ENCODE assay signal across 17 cellular contexts in genomic region chr1:20658166-20658915, GRCh38. TPM values are rescaled to one million over a fixed set of nuclear protein-coding genes. Genes with fewer than 3 reads are reported as not detected.
A peak's percentile ranks its signal among the peaks of the same experiment; 100 is the strongest.
DNase-seq lines count a peak whose midpoint lies in the region; ATAC-seq and TF ChIP-seq lines count a peak whose summit lies in the region.
"Had no signal": no experiment of that assay in that cellular context is flagged by ENCODE, and none has a peak within 500 bp of the region (broad histone marks: within the 10 kb centered on the region; RNA-seq: fewer than 3 reads in every experiment).

No MANE protein-coding gene starts in this region.

- no peaks in the 10 kb centered on the region for H3K27me3 ChIP-seq in heart left ventricle
- H3K27me3 ChIP-seq in OCI-LY1 (ENCODE audit: insufficient read depth, low read length), result no peaks in the 10 kb centered on the region
- H3K27me3 ChIP-seq in adrenal gland, result no peaks in the 10 kb centered on the region
- H3K27me3 ChIP-seq in gastrocnemius medialis, result no peaks in the 10 kb centered on the region
- no peaks in the 10 kb centered on the region for H3K27me3 ChIP-seq in effector memory CD4-positive, alpha-beta T cell (replicated peaks; ENCODE audit: control insufficient read depth, insufficient read depth, low read length, poor library complexity, severe bottlenecking)
- H3K27me3 ChIP-seq: esophagus muscularis mucosa had no signal

- no peaks in the 10 kb centered on the region for H3F3A ChIP-seq in OCI-LY1 (ENCODE audit: insufficient read depth, low read length)

- TF ChIP-seq POLR2A in heart left ventricle (IDR thresholded peaks at IDR 0.05) (no peak), adrenal gland (IDR thresholded peaks at IDR 0.05) (no peak), gastrocnemius medialis (IDR thresholded peaks at IDR 0.05) (no peak)

- TF ChIP-seq CTCF in heart left ventricle (IDR thresholded peaks at IDR 0.05), result no peak
- TF ChIP-seq CTCF in OCI-LY1 (IDR thresholded peaks at IDR 0.05; ENCODE audit: low read length), result no peak
- TF ChIP-seq CTCF in adrenal gland (IDR thresholded peaks at IDR 0.05), result no peak
- TF ChIP-seq CTCF in gastrocnemius medialis (IDR thresholded peaks at IDR 0.05 in 4 of 5, conservative IDR thresholded peaks at IDR 0.05 in 1 of 5), result no peak

- H3K9ac ChIP-seq in OCI-LY1 (ENCODE audit: low read length), result no peak overlapping the region

- no peak overlapping the region for H2AFZ ChIP-seq in OCI-LY1 (ENCODE audit: low read length)

- H3K79me2 ChIP-seq in OCI-LY1 (ENCODE audit: insufficient read depth, low read length), result peaks cover 31% of the 10 kb centered on the region

- no peaks in the 10 kb centered on the region for H4K20me1 ChIP-seq in OCI-LY1 (ENCODE audit: insufficient read depth, low read length)

- intact Hi-C loops in heart left ventricle (cut with DNase I), result no loop called here
- intact Hi-C loops in Right ventricle myocardium inferior (cut with DNase I), result no loop called here
- intact Hi-C loops in adrenal gland (cut with DNase I), result no loop called here
- intact Hi-C loops in gastrocnemius medialis (cut with DNase I; ENCODE audit: low total_unique reads), result no loop called here

- H3K9me2 ChIP-seq in OCI-LY1 (ENCODE audit: low read depth, low read length), result no peaks in the 10 kb centered on the region

- in situ Hi-C loops in gastrocnemius medialis (cut with MboI; ENCODE audit: low sequenced_read_pairs in 4 of 4), result no loop called here

- DNase-seq in heart left ventricle (peak in 1 of 5 donors; percentile 26), Right ventricle myocardium inferior (ENCODE audit: missing footprints) (no peak), adrenal gland (no peak), gastrocnemius medialis (no peak), NCI-H82 (lab: John Stamatoyannopoulos, UW) (no peak), ureter (ENCODE audit: low spot score) (no peak)
- no peak for DNase-seq in effector memory CD4-positive, alpha-beta T cell
- DNase-seq: anterior cingulate cortex; Calu3; cerebellar nuclear complex; NCI-H1694; SIG-M5; stimulated activated CD4-positive, alpha-beta T cell treated with anti-CD3 and anti-CD28 coated beads, Interleukin-2, amount 100 ng/mL, for 24 hours; stimulated activated naive CD4-positive, alpha-beta T cell had no signal

- H3K4me3 ChIP-seq in heart left ventricle (peak overlapping the region in 2 of 12 donors; percentile 10 to 12), OCI-LY1 (ENCODE audit: low read depth, low read length, poor library complexity, severe bottlenecking) (no peak overlapping the region), adrenal gland (no peak overlapping the region), gastrocnemius medialis (no peak overlapping the region)
- H3K4me3 ChIP-seq in effector memory CD4-positive, alpha-beta T cell (ENCODE audit: insufficient read depth, low read depth, low read length, poor library complexity, severe bottlenecking), result no peak overlapping the region
- H3K4me3 ChIP-seq: esophagus muscularis mucosa had no signal

- H3K4me1 ChIP-seq in heart left ventricle (peaks cover 4 to 52% (median 36%) of the 10 kb centered on the region in 12 donors), OCI-LY1 (ENCODE audit: insufficient read depth, low read length, severe bottlenecking) (peaks cover 34% of the 10 kb centered on the region), adrenal gland (replicated peaks in 1 of 2) (peaks cover 15 to 52% of the 10 kb centered on the region in 2 donors), gastrocnemius medialis (peaks cover 36 to 43% of the 10 kb centered on the region in 2 donors)
- peaks cover 16% of the 10 kb centered on the region for H3K4me1 ChIP-seq in effector memory CD4-positive, alpha-beta T cell (ENCODE audit: control insufficient read depth, insufficient read depth, low read length, poor library complexity, severe bottlenecking)

- peak overlapping the region; percentile 97; the same call in 1 of the 2 replicates for H3K4me2 ChIP-seq in OCI-LY1 (ENCODE audit: low read length)

- H3K36me3 ChIP-seq in heart left ventricle (peaks cover 0 to 63% (median 44%) of the 10 kb centered on the region in 9 donors), OCI-LY1 (ENCODE audit: insufficient read depth, low read length) (peaks cover 61% of the 10 kb centered on the region), adrenal gland (replicated peaks in 1 of 2) (peaks cover 0 to 49% of the 10 kb centered on the region in 2 donors), gastrocnemius medialis (peaks cover 0 to 37% of the 10 kb centered on the region in 2 donors)
- H3K36me3 ChIP-seq in effector memory CD4-positive, alpha-beta T cell (ENCODE audit: control insufficient read depth, insufficient read depth, low read length), result peaks cover 50% of the 10 kb centered on the region

- H3K27ac ChIP-seq in heart left ventricle (peak overlapping the region; percentile 18 to 81 (median 54)), OCI-LY1 (ENCODE audit: low read depth, low read length, poor library complexity, severe bottlenecking) (peak overlapping the region; percentile 37), adrenal gland (peak overlapping the region in 3 of 5 donors; percentile 6 to 61 (median 14)), gastrocnemius medialis (peak overlapping the region; percentile 65 to 76 (median 69))
- no peak overlapping the region for H3K27ac ChIP-seq in effector memory CD4-positive, alpha-beta T cell (ENCODE audit: insufficient read depth, low read length, poor library complexity, severe bottlenecking)

- WGBS in heart left ventricle, 4 donors, result 59 to 68% (median 66%) methylated on average over 16 of the region's 16 CpGs
- 64 to 77% (median 70%) methylated on average over 16 of the region's 16 CpGs for WGBS in adrenal gland, 4 donors

- ATAC-seq in heart left ventricle, result no peak
- ATAC-seq in Right ventricle myocardium inferior, result no peak
- ATAC-seq in gastrocnemius medialis, result no peak

- H3K9me3 ChIP-seq in heart left ventricle (no peaks in the 10 kb centered on the region), OCI-LY1 (ENCODE audit: low read length) (no peaks in the 10 kb centered on the region), adrenal gland (replicated peaks in 1 of 3) (no peaks in the 10 kb centered on the region), gastrocnemius medialis (no peaks in the 10 kb centered on the region)
- H3K9me3 ChIP-seq in effector memory CD4-positive, alpha-beta T cell (ENCODE audit: control insufficient read depth, low read length), result no peaks in the 10 kb centered on the region
- H3K9me3 ChIP-seq: esophagus muscularis mucosa had no signal

RNA-seq across cellular contexts. Expression of gene DDOST, which starts 2.8 kb away (rescaled TPM):
- total RNA-seq in heart left ventricle (100 to 1,000 TPM; 110 to 175 (median 128) TPM), Right ventricle myocardium inferior (150 TPM), adrenal gland (100 to 1,000 TPM; 134 to 349 (median 202) TPM), gastrocnemius medialis (100 to 1,000 TPM in 2 of 4 donors, 10 to 100 TPM in 2; 63.0 to 110 (median 99.8) TPM), ureter (163 TPM)
- polyA plus RNA-seq in heart left ventricle (100 to 1,000 TPM in 1 of 2 donors, 10 to 100 TPM in 1; 88.9 to 211 TPM), adrenal gland (100 to 1,000 TPM; 123 to 221 (median 193) TPM)

RNA-seq across cellular contexts. Expression of gene PINK1, which starts 25.1 kb away (rescaled TPM):
- total RNA-seq in heart left ventricle (100 to 1,000 TPM; 147 to 418 (median 258) TPM), Right ventricle myocardium inferior (288 TPM), adrenal gland (100 to 1,000 TPM; 211 to 586 (median 306) TPM), gastrocnemius medialis (100 to 1,000 TPM; 376 to 478 (median 414) TPM), ureter (32.6 TPM)
- polyA plus RNA-seq in heart left ventricle (100 to 1,000 TPM; 210 to 314 TPM), adrenal gland (100 to 1,000 TPM; 109 to 146 (median 118) TPM)

RNA-seq across cellular contexts. Expression of gene KIF17, which starts 59.5 kb away (rescaled TPM):
- 1 to 10 TPM; 1.6 to 9.3 (median 3.2) TPM for total RNA-seq in heart left ventricle
- 1 to 10 TPM; 3.4 to 7.2 TPM for polyA plus RNA-seq in heart left ventricle
- total RNA-seq in Right ventricle myocardium inferior, result 6.0 TPM
- 10 to 100 TPM; 23.6 to 66.9 (median 45.1) TPM for total RNA-seq in adrenal gland
- polyA plus RNA-seq in adrenal gland, result 10 to 100 TPM; 10.7 to 22.9 (median 16.6) TPM
- 1 to 10 TPM; 2.6 to 3.8 (median 3.0) TPM for total RNA-seq in gastrocnemius medialis
- 2.2 TPM for total RNA-seq in ureter
- total RNA-seq: Calu3 had no signal
- polyA plus RNA-seq: IgD-negative memory B cell had no signal
